In the genomic region with DNA sequence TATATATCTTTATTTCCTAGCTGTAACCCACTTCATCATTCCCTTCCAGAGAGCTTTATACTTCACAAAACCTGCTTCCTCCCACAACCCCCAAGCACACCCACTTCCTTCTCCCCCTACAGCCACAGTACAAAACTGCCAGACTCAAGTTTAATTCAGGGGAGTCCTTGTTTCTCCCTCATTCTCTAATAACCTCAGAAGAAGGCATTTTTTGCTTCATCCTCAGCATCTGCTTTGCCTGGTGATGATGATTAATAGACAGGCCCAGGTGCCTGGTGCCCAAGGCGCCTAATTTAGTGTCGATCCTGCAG, we compare ENCODE assay signal across 11 cellular contexts.
DNase-seq lines count a peak whose midpoint lies in the region; ATAC-seq and TF ChIP-seq lines count a peak whose summit lies in the region.
"Had no signal": no experiment of that assay in that cellular context is flagged by ENCODE, and none has a peak within 500 bp of the region (broad histone marks: within the 10 kb centered on the region; RNA-seq: fewer than 3 reads in every experiment).

No MANE protein-coding gene starts in this region.

- peak; percentile 47 for DNase-seq in germinal center (ENCODE audit: low spot score)
- DNase-seq in posterior cingulate gyrus: no peak
- no peak for DNase-seq in right lobe of liver
- DNase-seq in omental fat pad (ENCODE audit: low spot score): no peak
- no peak for DNase-seq in effector CD8-positive, alpha-beta T cell (lab: John Stamatoyannopoulos, UW)
- DNase-seq: CD8-positive, alpha-beta memory T cell; NCI-H2081 treated with DMSO at 0.1 percent for 48 hours; SHP77 had no signal

- intact Hi-C loops in posterior cingulate gyrus (cut with DNase I): no loop called here
- intact Hi-C loops in right lobe of liver (cut with DNase I): no loop called here

- no peak for TF ChIP-seq POLR2A in right lobe of liver (IDR thresholded peaks at IDR 0.05)

- no peaks in the 10 kb centered on the region for H3K27me3 ChIP-seq in right lobe of liver

- H3K9me3 ChIP-seq in right lobe of liver: no peaks in the 10 kb centered on the region

- H3K36me3 ChIP-seq in right lobe of liver: no peaks in the 10 kb centered on the region

- ATAC-seq in GM18868 (IDR thresholded peaks at IDR 0.05; ENCODE audit: unreplicated experiment): peak; percentile 39
- ATAC-seq in GM21576 (IDR thresholded peaks at IDR 0.05; ENCODE audit: unreplicated experiment): peak; percentile 42
- ATAC-seq in HG03159 (IDR thresholded peaks at IDR 0.05; ENCODE audit: unreplicated experiment): peak; percentile 62
- no peak for ATAC-seq in right lobe of liver
- ATAC-seq in omental fat pad (ENCODE audit: low FRiP score): no peak

- H3K4me3 ChIP-seq in right lobe of liver: no peak overlapping the region

- TF ChIP-seq CTCF in right lobe of liver (IDR thresholded peaks at IDR 0.05) (no peak), omental fat pad (IDR thresholded peaks at IDR 0.05) (no peak)

- H3K27ac ChIP-seq in right lobe of liver: no peak overlapping the region

- no peaks in the 10 kb centered on the region for H3K4me1 ChIP-seq in right lobe of liver

- WGBS in right lobe of liver (ENCODE audit: insufficient coverage, low coverage, low lambda C conversion rate, missing lambda C conversion rate): 58% methylated on average over 2 of the region's 2 CpGs

Comparison
In these comparisons a context has a peak if more than half of its experiments do, and no peak if none do; other contexts are left out.
1. ATAC-seq: peak in GM18868 (single experiment), GM21576 (single experiment) and HG03159 (single experiment); none in right lobe of liver (0 of 4) and omental fat pad (single experiment).